ENCODE assay signal across 14 cellular contexts in the genomic region with DNA sequence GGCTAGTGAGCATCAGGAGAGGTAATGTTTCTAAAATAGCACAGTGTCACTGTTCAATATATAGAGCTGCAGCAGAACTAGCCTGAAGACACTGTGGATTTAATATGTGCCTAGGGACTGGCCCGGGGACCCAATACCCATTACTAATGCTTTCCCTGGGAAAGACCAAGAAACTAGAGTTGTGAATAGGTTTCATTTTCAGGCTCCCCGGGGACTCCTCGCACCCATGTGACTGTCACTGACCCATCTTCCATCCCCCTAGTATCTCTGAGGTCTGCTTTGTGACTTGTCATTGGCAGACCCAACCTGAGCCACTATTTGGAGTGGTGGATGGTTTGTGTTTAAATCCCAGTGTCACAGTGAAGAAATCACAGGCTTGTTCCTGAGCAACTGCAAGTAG.
A peak's percentile ranks its signal among the peaks of the same experiment; 100 is the strongest.
DNase-seq lines count a peak whose midpoint lies in the region; ATAC-seq lines count a peak whose summit lies in the region.
"Had no signal": no experiment of that assay in that cellular context is flagged by ENCODE, and none has a peak within 500 bp of the region (broad histone marks: within the 10 kb centered on the region; RNA-seq: fewer than 3 reads in every experiment).

No MANE protein-coding gene starts in this region.

- no peak overlapping the region for H2AK5ac ChIP-seq in mesenchymal stem cell (ENCODE audit: low read length, severe bottlenecking)

- H3K23ac ChIP-seq in mesenchymal stem cell (ENCODE audit: low read length in 2 of 2), result no peak overlapping the region

- peak overlapping the region; percentile 58 to 89 for H3K18ac ChIP-seq in mesenchymal stem cell (ENCODE audit: low read depth in 1 of 2, low read length in 2 of 2)

- peak overlapping the region; percentile 20 for H4K8ac ChIP-seq in mesenchymal stem cell (ENCODE audit: low read length)

- H2BK5ac ChIP-seq in mesenchymal stem cell (ENCODE audit: low read depth, low read length, poor library complexity, severe bottlenecking), result no peak overlapping the region

- H3K36me3 ChIP-seq in mesenchymal stem cell (ENCODE audit: control insufficient read depth in 1 of 2, insufficient read depth in 2 of 2, low read depth in 1 of 2, low read length in 2 of 2), result no peaks in the 10 kb centered on the region
- H3K36me3 ChIP-seq: transverse colon had no signal

- H2BK15ac ChIP-seq in mesenchymal stem cell (ENCODE audit: low read depth, poor library complexity, severe bottlenecking), result no peak overlapping the region

- 86% methylated on average over 1 of the region's 3 CpGs for WGBS in mesenchymal stem cell

- H3K27me3 ChIP-seq in mesenchymal stem cell (ENCODE audit: control insufficient read depth in 1 of 2, insufficient read depth in 1 of 2, low read length in 2 of 2), result peaks cover 0 to 7% of the 10 kb centered on the region in 2 experiments
- H3K27me3 ChIP-seq: transverse colon had no signal

- peak overlapping the region; percentile 2 for H2BK120ac ChIP-seq in mesenchymal stem cell (ENCODE audit: low read depth, low read length)

- H3K4me2 ChIP-seq in mesenchymal stem cell (ENCODE audit: low read length, poor library complexity, severe bottlenecking), result no peak overlapping the region

- H3K79me1 ChIP-seq in mesenchymal stem cell (replicated peaks; ENCODE audit: low read length, poor library complexity, severe bottlenecking), result no peaks in the 10 kb centered on the region

- no peak for DNase-seq in mesenchymal stem cell
- DNase-seq in T-helper 9 cell, result no peak
- DNase-seq in GM03348 (ENCODE audit: low spot score), result no peak
- no peak for DNase-seq in NK-92 (lab: John Stamatoyannopoulos, UW; ENCODE audit: unreplicated experiment)
- DNase-seq in SIG-M5 (lab: John Stamatoyannopoulos, UW), result no peak
- DNase-seq: activated CD4-positive, CD25-positive, alpha-beta regulatory T cell; amniotic stem cell; mesendoderm; nucleus accumbens; small intestine; transverse colon had no signal

- no peak overlapping the region for H3K4me3 ChIP-seq in mesenchymal stem cell (ENCODE audit: insufficient read depth in 1 of 2, low read depth in 1 of 2, low read length in 2 of 2)
- H3K4me3 ChIP-seq: transverse colon had no signal

- H3K27ac ChIP-seq in mesenchymal stem cell (ENCODE audit: low read length, poor library complexity, severe bottlenecking), result no peak overlapping the region
- H3K27ac ChIP-seq: transverse colon had no signal

- peak overlapping the region; percentile 7 to 88 for H2BK12ac ChIP-seq in mesenchymal stem cell (ENCODE audit: low read length in 2 of 2)

- H3K14ac ChIP-seq in mesenchymal stem cell (ENCODE audit: low read length in 2 of 2), result no peak overlapping the region

- no peak overlapping the region for H3K9ac ChIP-seq in mesenchymal stem cell (ENCODE audit: low read length)

- ATAC-seq in GM19035 (IDR thresholded peaks at IDR 0.05; ENCODE audit: unreplicated experiment) (peak; percentile 63), GM21619 (IDR thresholded peaks at IDR 0.05; ENCODE audit: unreplicated experiment) (peak; percentile 91), HG03103 (IDR thresholded peaks at IDR 0.05; ENCODE audit: low read depth, unreplicated experiment) (peak; percentile 87)

- peak overlapping the region in 1 of 2 experiments; percentile 45 for H3K4ac ChIP-seq in mesenchymal stem cell (ENCODE audit: low read depth in 1 of 2, low read length in 2 of 2)

- H3K4me1 ChIP-seq in mesenchymal stem cell (ENCODE audit: control insufficient read depth, insufficient read depth, low read depth, low read length), result no peaks in the 10 kb centered on the region
- H3K4me1 ChIP-seq: transverse colon had no signal

- H4K91ac ChIP-seq in mesenchymal stem cell (ENCODE audit: low read length), result peak overlapping the region; percentile 64

- no peaks in the 10 kb centered on the region for H3K9me3 ChIP-seq in mesenchymal stem cell (ENCODE audit: control insufficient read depth, low read length)
- H3K9me3 ChIP-seq: transverse colon had no signal

- no peak overlapping the region for H2AFZ ChIP-seq in mesenchymal stem cell (ENCODE audit: low read depth, low read length)
